8 cellular contexts compared by ENCODE assay signal in genomic region chr17:39153541-39154111, GRCh38. TPM values are rescaled to one million over a fixed set of nuclear protein-coding genes. Genes with fewer than 3 reads are reported as not detected.
A peak's percentile ranks its signal among the peaks of the same experiment; 100 is the strongest.
DNase-seq lines count a peak whose midpoint lies in the region; TF ChIP-seq lines count a peak whose summit lies in the region.

No MANE protein-coding gene starts in this region.

- no TSS peak for BruUV-seq in Calu3 (replicated peaks; lab: Mats Ljungman, UMichigan)

- DNase-seq in Calu3 (peak; percentile 100), GOT3 (lab: John Stamatoyannopoulos, UW) (peak; percentile 83), NCI-H1092 treated with DMSO at 0.1 percent for 48 hours (lab: John Stamatoyannopoulos, UW) (peak; percentile 90), SKM-1 (lab: John Stamatoyannopoulos, UW; ENCODE audit: unreplicated experiment) (peak; percentile 67), glomerular visceral epithelial cell (ENCODE audit: extremely low spot score) (peak; percentile 92), nucleus accumbens (lab: John Stamatoyannopoulos, UW) (peak in 55 of 56 donors; percentile 43 to 95 (median 86)), substantia nigra (lab: John Stamatoyannopoulos, UW) (peak; percentile 33 to 91 (median 84))

- peak overlapping the region; percentile 99 for H3K27ac Mint-ChIP-seq in Calu3 (ENCODE audit: unreplicated experiment)
- H3K27ac Mint-ChIP-seq in activated naive CD8-positive, alpha-beta T cell = peak overlapping the region; percentile 99

- H3K4me1 Mint-ChIP-seq in Calu3 (ENCODE audit: low read depth, unreplicated experiment) = peaks cover 29% of the 10 kb centered on the region
- H3K4me1 Mint-ChIP-seq in activated naive CD8-positive, alpha-beta T cell (ENCODE audit: low read depth) = peaks cover 43% of the 10 kb centered on the region

- peak overlapping the region; percentile 54 for H3K27ac ChIP-seq in substantia nigra (ENCODE audit: low read depth, low read length, poor library complexity, severe bottlenecking)

- peak; percentile 28 for TF ChIP-seq CTCF in Calu3 (IDR thresholded peaks at IDR 0.05; ENCODE audit: unreplicated experiment)

- CTCF ChIA-PET in Calu3 (lab: Charles Lee) = interaction anchor here (0.5 to 6.1 kb wide), 96 partner anchors 9 to 1974 kb away, joined by 3 to 502 read pairs (median 6); partner anchors contain the start of genes ARL5C, CACNB1, CDK12 and CWC25

- H3K27me3 Mint-ChIP-seq in Calu3 (ENCODE audit: unreplicated experiment) = peaks cover 89% of the 10 kb centered on the region
- no peaks in the 10 kb centered on the region for H3K27me3 Mint-ChIP-seq in activated naive CD8-positive, alpha-beta T cell

- intact Hi-C loops in Calu3 (cut with micrococcal nuclease; ENCODE audit: unreplicated experiment) = loop anchor here (1.0 to 5.0 kb wide), 7 partner anchors 84 to 401 kb away; partner anchors contain the start of genes CWC25 and PSMB3

- peaks cover 46% of the 10 kb centered on the region for H3K36me3 Mint-ChIP-seq in Calu3 (ENCODE audit: insufficient read depth, unreplicated experiment)
- H3K36me3 Mint-ChIP-seq in activated naive CD8-positive, alpha-beta T cell = no peaks in the 10 kb centered on the region

- no peaks in the 10 kb centered on the region for H3K9me3 Mint-ChIP-seq in Calu3 (ENCODE audit: low read depth, unreplicated experiment)
- no peaks in the 10 kb centered on the region for H3K9me3 Mint-ChIP-seq in activated naive CD8-positive, alpha-beta T cell (ENCODE audit: low read depth)

- peak overlapping the region; percentile 95 for H3K4me3 Mint-ChIP-seq in Calu3 (ENCODE audit: low read depth, unreplicated experiment)
- peak overlapping the region; percentile 96 for H3K4me3 Mint-ChIP-seq in activated naive CD8-positive, alpha-beta T cell

RNA-seq across cellular contexts. Expression of gene PLXDC1, which starts 2.2 kb away (rescaled TPM):
- 0.39 and 0.52 TPM in 2 replicates for total RNA-seq in Calu3 (2022)

RNA-seq across cellular contexts. Expression of gene ARL5C, which starts 12.3 kb away (rescaled TPM):
- total RNA-seq in Calu3 (2022) = not detected in 2 replicates

RNA-seq across cellular contexts. Expression of gene CACNB1, which starts 43.8 kb away (rescaled TPM):
- 44.1 and 52.1 TPM in 2 replicates for total RNA-seq in Calu3 (2022)

RNA-seq across cellular contexts. Expression of gene RPL19, which starts 46.5 kb away (rescaled TPM):
- 6,584 and 6,763 TPM in 2 replicates for total RNA-seq in Calu3 (2022)

Comparison
In these comparisons a context has a peak if more than half of its experiments do, and no peak if none do; other contexts are left out.
1. Peak in every context shown above with its lines: DNase-seq and H3K27ac ChIP-seq.